15 cellular contexts compared by ENCODE assay signal in genomic region chrX:121869876-121870477, GRCh38.
"Had no signal": no experiment of that assay in that cellular context is flagged by ENCODE, and none has a peak within 500 bp of the region (broad histone marks: within the 10 kb centered on the region; RNA-seq: fewer than 3 reads in every experiment).

No MANE protein-coding gene starts in this region.

- H3K4me3 ChIP-seq: right atrium auricular region, sigmoid colon, skin epidermis, stomach, thoracic aorta, transverse colon had no signal

- H3K27ac ChIP-seq: foreskin keratinocyte, right atrium auricular region, sigmoid colon, skin epidermis, stomach, thoracic aorta, transverse colon had no signal

- H3K36me3 ChIP-seq: right atrium auricular region, sigmoid colon, stomach, thoracic aorta, transverse colon had no signal

- H3K4me1 Mint-ChIP-seq: natural killer cell, neural crest cell had no signal

- H3K27me3 ChIP-seq: foreskin keratinocyte, right atrium auricular region, sigmoid colon, stomach, transverse colon had no signal

- H3K9me3 ChIP-seq: right atrium auricular region, sigmoid colon, stomach, thoracic aorta, transverse colon had no signal

- H3K4me1 ChIP-seq: foreskin keratinocyte, right atrium auricular region, sigmoid colon, stomach, transverse colon had no signal

- H3K36me3 Mint-ChIP-seq: natural killer cell had no signal

- H3K27ac Mint-ChIP-seq: dendritic cell treated with granulocyte-macrophage colony-stimulating factor and Interleukin-4, amounts not matched to agents 40 ng/mL and 50 ng/mL, for 4 days; effector memory CD8-positive, alpha-beta T cell; natural killer cell had no signal

- DNase-seq: effector memory CD8-positive, alpha-beta T cell; erythroblast; foreskin keratinocyte; natural killer cell; sigmoid colon; stimulated activated CD4-positive, alpha-beta T cell treated with anti-CD3 and anti-CD28 coated beads, Interleukin-12 subunit alpha, Interleukin-12 subunit beta, amount 100 ng/mL, for 4 hours; stimulated activated naive CD4-positive, alpha-beta T cell; stomach; substantia nigra; transverse colon had no signal

- H3K27me3 Mint-ChIP-seq: dendritic cell treated with granulocyte-macrophage colony-stimulating factor and Interleukin-4, amounts not matched to agents 40 ng/mL and 50 ng/mL, for 4 days; effector memory CD8-positive, alpha-beta T cell had no signal

- H3K9me3 Mint-ChIP-seq: dendritic cell treated with granulocyte-macrophage colony-stimulating factor and Interleukin-4, amounts not matched to agents 40 ng/mL and 50 ng/mL, for 4 days; effector memory CD8-positive, alpha-beta T cell; neural crest cell had no signal

- H3K4me3 Mint-ChIP-seq: dendritic cell treated with granulocyte-macrophage colony-stimulating factor and Interleukin-4, amounts not matched to agents 40 ng/mL and 50 ng/mL, for 4 days; effector memory CD8-positive, alpha-beta T cell; natural killer cell; neural crest cell had no signal
